15 cellular contexts compared by ENCODE assay signal in genomic region chr19:39154626-39155100, GRCh38. TPM values are rescaled to one million over a fixed set of nuclear protein-coding genes. Genes with fewer than 3 reads are reported as not detected.
A peak's percentile ranks its signal among the peaks of the same experiment; 100 is the strongest.
DNase-seq lines count a peak whose midpoint lies in the region; ATAC-seq and TF ChIP-seq lines count a peak whose summit lies in the region.
"Had no signal": no experiment of that assay in that cellular context is flagged by ENCODE, and none has a peak within 500 bp of the region (broad histone marks: within the 10 kb centered on the region; RNA-seq: fewer than 3 reads in every experiment).

No MANE protein-coding gene starts in this region.

- no peaks in the 10 kb centered on the region for H3K27me3 Mint-ChIP-seq in activated naive CD8-positive, alpha-beta T cell treated with anti-CD3 and anti-CD28 coated beads for 36 hours
- H3K27me3 Mint-ChIP-seq: activated naive CD8-positive, alpha-beta T cell treated with anti-CD3 and anti-CD28 coated beads, Interleukin-2, amount 10 ng/mL, durations not matched to agents 7 days and 5 days; naive B cell had no signal

- no peaks in the 10 kb centered on the region for H3K9me3 Mint-ChIP-seq in activated naive CD8-positive, alpha-beta T cell treated with anti-CD3 and anti-CD28 coated beads for 36 hours
- H3K9me3 Mint-ChIP-seq: activated naive CD8-positive, alpha-beta T cell treated with anti-CD3 and anti-CD28 coated beads, Interleukin-2, amount 10 ng/mL, durations not matched to agents 7 days and 5 days; naive B cell had no signal

- TF ChIP-seq EP300 in gastroesophageal sphincter (IDR thresholded peaks at IDR 0.05) = no peak

- TF ChIP-seq CTCF in 22Rv1 (IDR thresholded peaks at IDR 0.05) (peak; percentile 34), colonic mucosa (IDR thresholded peaks at IDR 0.05) (no peak), gastroesophageal sphincter (IDR thresholded peaks at IDR 0.05) (no peak)

- H3K27ac ChIP-seq in 22Rv1 (peak overlapping the region; percentile 97), KOPT-K1 (ENCODE audit: low read depth, low read length, poor library complexity, severe bottlenecking) (peak overlapping the region; percentile 13), colonic mucosa (no peak overlapping the region), gastroesophageal sphincter (no peak overlapping the region)

- 51 to 60% methylated on average over 1 to 8 of the region's 11 CpGs for WGBS in gastroesophageal sphincter (ENCODE audit: low coverage in 1 of 2), 2 donors

- DNase-seq in colonic mucosa (peak; percentile 78), lung microvascular endothelial cell (ENCODE audit: low read depth in 2 of 2) (peak; percentile 20 to 34), AG08396 (ENCODE audit: low spot score) (no peak), NCI-H2227 treated with DMSO at 0.1 percent for 48 hours (lab: John Stamatoyannopoulos, UW) (no peak)
- no peak for DNase-seq in activated naive CD8-positive, alpha-beta T cell treated with anti-CD3 and anti-CD28 coated beads for 36 hours
- DNase-seq: activated CD8-positive, alpha-beta memory T cell treated with anti-CD3 and anti-CD28 coated beads for 24 hours; activated naive CD8-positive, alpha-beta T cell treated with anti-CD3 and anti-CD28 coated beads, Interleukin-2, amount 10 ng/mL, durations not matched to agents 7 days and 5 days; effector CD4-positive, alpha-beta T cell; hippocampal formation; naive B cell; NCI-H1092 treated with DMSO at 0.1 percent for 48 hours; NCI-H774 had no signal

- TF ChIP-seq POLR2A in gastroesophageal sphincter (IDR thresholded peaks at IDR 0.05) = no peak

- H3K9me3 ChIP-seq in KOPT-K1 (ENCODE audit: insufficient read depth, low read length, poor library complexity, severe bottlenecking) = no peaks in the 10 kb centered on the region
- H3K9me3 ChIP-seq in colonic mucosa = no peaks in the 10 kb centered on the region
- no peaks in the 10 kb centered on the region for H3K9me3 ChIP-seq in gastroesophageal sphincter

- intact Hi-C loops in colonic mucosa (cut with DNase I) = no loop called here

- H3K4me1 Mint-ChIP-seq in activated naive CD8-positive, alpha-beta T cell treated with anti-CD3 and anti-CD28 coated beads for 36 hours = peaks cover 9% of the 10 kb centered on the region

- no peaks in the 10 kb centered on the region for H3K36me3 ChIP-seq in KOPT-K1 (ENCODE audit: insufficient read depth, low read length)
- H3K36me3 ChIP-seq in colonic mucosa = no peaks in the 10 kb centered on the region
- H3K36me3 ChIP-seq in gastroesophageal sphincter = no peaks in the 10 kb centered on the region

- H3K4me3 ChIP-seq in colonic mucosa (no peak overlapping the region), gastroesophageal sphincter (no peak overlapping the region)

- H3K4me1 ChIP-seq in colonic mucosa (peaks cover 27% of the 10 kb centered on the region), gastroesophageal sphincter (peaks cover 0 to 70% (median 25%) of the 10 kb centered on the region in 3 donors)

- H3K27me3 ChIP-seq in colonic mucosa = no peaks in the 10 kb centered on the region
- no peaks in the 10 kb centered on the region for H3K27me3 ChIP-seq in gastroesophageal sphincter

- no peak overlapping the region for H3K4me3 Mint-ChIP-seq in activated naive CD8-positive, alpha-beta T cell treated with anti-CD3 and anti-CD28 coated beads for 36 hours
- H3K4me3 Mint-ChIP-seq: activated naive CD8-positive, alpha-beta T cell treated with anti-CD3 and anti-CD28 coated beads, Interleukin-2, amount 10 ng/mL, durations not matched to agents 7 days and 5 days; naive B cell had no signal

- no peak overlapping the region for H3K27ac Mint-ChIP-seq in activated naive CD8-positive, alpha-beta T cell treated with anti-CD3 and anti-CD28 coated beads for 36 hours
- H3K27ac Mint-ChIP-seq: activated naive CD8-positive, alpha-beta T cell treated with anti-CD3 and anti-CD28 coated beads, Interleukin-2, amount 10 ng/mL, durations not matched to agents 7 days and 5 days; naive B cell had no signal

- no peak for ATAC-seq in gastroesophageal sphincter

- H3K36me3 Mint-ChIP-seq in activated naive CD8-positive, alpha-beta T cell treated with anti-CD3 and anti-CD28 coated beads for 36 hours = no peaks in the 10 kb centered on the region
- H3K36me3 Mint-ChIP-seq: activated naive CD8-positive, alpha-beta T cell treated with anti-CD3 and anti-CD28 coated beads, Interleukin-2, amount 10 ng/mL, durations not matched to agents 7 days and 5 days; naive B cell had no signal

- H3K9ac ChIP-seq in colonic mucosa (ENCODE audit: low read depth in 2 of 2, low read length in 2 of 2) = no peak overlapping the region

RNA-seq across cellular contexts. Expression of gene PAK4, which starts 29.1 kb away (rescaled TPM):
- total RNA-seq in colonic mucosa = 100 to 1,000 TPM in 1 of 2 donors, 10 to 100 TPM in 1; 85.5 to 127 TPM
- total RNA-seq in lung microvascular endothelial cell = 2.6 and 3.1 TPM in 2 replicates
- 10 to 100 TPM in 1 of 4 donors, 1 to 10 TPM in 3; 6.1 to 16.3 (median 7.5) TPM for total RNA-seq in gastroesophageal sphincter
- total RNA-seq in activated naive CD8-positive, alpha-beta T cell treated with anti-CD3 and anti-CD28 coated beads for 36 hours = 10 to 100 TPM; 13.2 to 16.2 TPM

RNA-seq across cellular contexts. Expression of gene NCCRP1, which starts 42.1 kb away (rescaled TPM):
- not detected for total RNA-seq in colonic mucosa
- not detected in 2 replicates for total RNA-seq in lung microvascular endothelial cell
- total RNA-seq in gastroesophageal sphincter = 10 to 100 TPM in 1 of 4 donors, 1 to 10 TPM in 1, under 1 TPM in 2; 0.13 to 13.7 (median 2.3) TPM
- total RNA-seq in activated naive CD8-positive, alpha-beta T cell treated with anti-CD3 and anti-CD28 coated beads for 36 hours = not detected
- total RNA-seq: activated naive CD8-positive, alpha-beta T cell treated with anti-CD3 and anti-CD28 coated beads, Interleukin-2, amount 10 ng/mL, durations not matched to agents 7 days and 5 days had no signal

RNA-seq across cellular contexts. Expression of gene SYCN, which starts 49.4 kb away (rescaled TPM):
- total RNA-seq in colonic mucosa (1 to 10 TPM in 1 of 2 donors, not detected in 1; 2.1 TPM), lung microvascular endothelial cell (not detected in 2 replicates), gastroesophageal sphincter (not detected)
- total RNA-seq in activated naive CD8-positive, alpha-beta T cell treated with anti-CD3 and anti-CD28 coated beads for 36 hours = not detected
- total RNA-seq: activated naive CD8-positive, alpha-beta T cell treated with anti-CD3 and anti-CD28 coated beads, Interleukin-2, amount 10 ng/mL, durations not matched to agents 7 days and 5 days had no signal

Comparison
In these comparisons a context has a peak if more than half of its experiments do, and no peak if none do; other contexts are left out.
1. H3K27ac ChIP-seq: peak in 22Rv1 (single experiment) and KOPT-K1 (single experiment); none in colonic mucosa (single experiment) and gastroesophageal sphincter (0 of 4).
2. DNase-seq: peak in colonic mucosa (single experiment) and lung microvascular endothelial cell (2 of 2); none in AG08396 (single experiment), NCI-H2227 treated with DMSO at 0.1 percent for 48 hours (single experiment) and activated naive CD8-positive, alpha-beta T cell treated with anti-CD3 and anti-CD28 coated beads for 36 hours (single experiment).
3. RNA of gene PAK4, which starts 29.1 kb away (total RNA-seq): 85.5 to 127 TPM in colonic mucosa; 13.2 to 16.2 TPM in activated naive CD8-positive, alpha-beta T cell treated with anti-CD3 and anti-CD28 coated beads for 36 hours, 6.1 to 16.3 TPM in gastroesophageal sphincter and 2.6 to 3.1 TPM in lung microvascular endothelial cell; every median in the first group is over 4 times any median in the second.